1 cellular context compared by ENCODE assay signal in the genomic region with DNA sequence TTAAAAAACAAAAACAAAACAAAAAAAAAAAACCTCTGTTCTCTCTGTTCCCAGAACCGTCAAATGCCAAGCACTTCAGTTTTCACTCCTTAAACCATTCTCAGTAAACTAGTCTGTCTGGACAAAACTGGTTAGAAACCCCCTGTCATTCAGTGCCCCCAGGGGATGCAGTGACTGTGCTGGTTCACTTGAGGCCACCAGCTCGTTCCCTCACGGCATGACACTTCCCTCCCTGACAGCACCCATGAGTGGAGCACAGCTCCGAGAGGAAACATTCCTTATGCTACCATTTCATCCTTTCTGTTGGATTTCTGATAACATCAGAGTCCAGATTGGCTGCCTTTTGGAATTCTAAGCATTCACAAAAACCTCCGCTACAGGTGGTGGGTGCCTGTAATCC.
A peak's percentile ranks its signal among the peaks of the same experiment; 100 is the strongest.
TF ChIP-seq lines count a peak whose summit lies in the region.

No MANE protein-coding gene starts in this region.

TF ChIP-seq in GM12878, 131 proteins besides CTCF, POLR2A, EP300 and RAD21 (continued from another document):
- TF ChIP-seq, protein P1, sequence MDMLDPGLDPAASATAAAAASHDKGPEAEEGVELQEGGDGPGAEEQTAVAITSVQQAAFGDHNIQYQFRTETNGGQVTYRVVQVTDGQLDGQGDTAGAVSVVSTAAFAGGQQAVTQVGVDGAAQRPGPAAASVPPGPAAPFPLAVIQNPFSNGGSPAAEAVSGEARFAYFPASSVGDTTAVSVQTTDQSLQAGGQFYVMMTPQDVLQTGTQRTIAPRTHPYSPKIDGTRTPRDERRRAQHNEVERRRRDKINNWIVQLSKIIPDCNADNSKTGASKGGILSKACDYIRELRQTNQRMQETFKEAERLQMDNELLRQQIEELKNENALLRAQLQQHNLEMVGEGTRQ (IDR thresholded peaks at IDR 0.05; ENCODE audit: borderline replicate concordance, low read depth, low read length) = no peak
- TF ChIP-seq MTA2 (IDR thresholded peaks at IDR 0.05; ENCODE audit: low read depth) (no peak), MEF2B (IDR thresholded peaks at IDR 0.05; ENCODE audit: partially characterized antibody, poor library complexity, severe bottlenecking) (peak; percentile 79)
TF ChIP-seq in GM12878: peak in this region for 2.
